ENCODE assay signal across 12 cellular contexts in genomic region chr7:91949221-91950009, GRCh38. TPM values are rescaled to one million over a fixed set of nuclear protein-coding genes. Genes with fewer than 3 reads are reported as not detected.
DNase-seq lines count a peak whose midpoint lies in the region; ATAC-seq and TF ChIP-seq lines count a peak whose summit lies in the region.
"Had no signal": no experiment of that assay in that cellular context is flagged by ENCODE, and none has a peak within 500 bp of the region (broad histone marks: within the 10 kb centered on the region; RNA-seq: fewer than 3 reads in every experiment).

No MANE protein-coding gene starts in this region.

- TF ChIP-seq EP300 in SK-N-SH (IDR thresholded peaks at IDR 0.05; ENCODE audit: borderline replicate concordance in 1 of 2, low read depth in 1 of 2, low read length in 1 of 2), result no peak

- no peaks in the 10 kb centered on the region for H3K9me2 ChIP-seq in SK-N-SH

- peaks cover 59% of the 10 kb centered on the region for H4K20me1 ChIP-seq in SK-N-SH (ENCODE audit: insufficient read depth)

- WGBS in SK-N-SH (ENCODE audit: low lambda C conversion rate), result 98% methylated on average over 1 of the region's 1 CpG
- WGBS in body of pancreas, 2 donors, result 96 to 100% methylated on average over 1 of the region's 1 CpG

- CTCF ChIA-PET in SK-N-SH (lab: Yijun Ruan, JAX), result interaction anchor here (0.6 to 2.0 kb wide), 3 partner anchors 9 to 184 kb away, joined by 3 to 8 read pairs (median 5); partner anchors contain the start of gene AKAP9

- TF ChIP-seq POLR2A in gastrocnemius medialis (IDR thresholded peaks at IDR 0.05) (no peak), body of pancreas (IDR thresholded peaks at IDR 0.05) (no peak)

- H3K9ac ChIP-seq in SK-N-SH, result no peak overlapping the region

- H3K36me3 ChIP-seq in SK-N-SH (replicated peaks in 1 of 2; ENCODE audit: control insufficient read depth in 1 of 2, insufficient read depth in 2 of 2, low read length in 1 of 2) (peaks cover 0 to 7% of the 10 kb centered on the region in 2 experiments), gastrocnemius medialis (no peaks in the 10 kb centered on the region), body of pancreas (replicated peaks in 1 of 2; ENCODE audit: insufficient read depth in 1 of 2, low read depth in 2 of 2) (no peaks in the 10 kb centered on the region), MG63 (no peaks in the 10 kb centered on the region)

- H3K4me1 ChIP-seq in SK-N-SH (ENCODE audit: control insufficient read depth in 1 of 2, insufficient read depth in 2 of 2, low read depth in 1 of 2, low read length in 1 of 2) (no peaks in the 10 kb centered on the region; a peak in 1 of 4 replicates), gastrocnemius medialis (peaks cover 29 to 34% of the 10 kb centered on the region in 2 donors), body of pancreas (peaks cover 43% of the 10 kb centered on the region)

- peaks cover 100% of the 10 kb centered on the region for H3K79me2 ChIP-seq in SK-N-SH (ENCODE audit: insufficient read depth)

- H3K4me3 ChIP-seq in SK-N-SH (ENCODE audit: low read depth in 2 of 2, low read length in 1 of 2) (no peak overlapping the region), gastrocnemius medialis (no peak overlapping the region), body of pancreas (no peak overlapping the region), MG63 (no peak overlapping the region)

- H3K9me3 ChIP-seq in SK-N-SH (no peaks in the 10 kb centered on the region), gastrocnemius medialis (no peaks in the 10 kb centered on the region), body of pancreas (no peaks in the 10 kb centered on the region), MG63 (no peaks in the 10 kb centered on the region)

- H3K27ac ChIP-seq in SK-N-SH (ENCODE audit: low read depth in 2 of 2, low read length in 1 of 2) (no peak overlapping the region), gastrocnemius medialis (peak overlapping the region; percentile 10 to 38 (median 30)), body of pancreas (no peak overlapping the region)
- H3K27ac ChIP-seq: VCaP had no signal

- intact Hi-C loops in gastrocnemius medialis (cut with DNase I; ENCODE audit: low total_unique reads) (loop anchor here (10.0 kb wide), 3 partner anchors 175 to 495 kb away; partner anchors contain the start of genes ANKIB1, GATAD1 and KRIT1), body of pancreas (cut with DNase I) (no loop called here)

- DNase-seq in SK-N-SH (no peak), OCI-M1 (lab: John Stamatoyannopoulos, UW) (peak; percentile 89), gastrocnemius medialis (no peak), body of pancreas (no peak), MG63 (no peak)
- no peak for DNase-seq in activated CD8-positive, alpha-beta memory T cell treated with anti-CD3 and anti-CD28 coated beads, Interleukin-2, amount 50 U/mL, for 48 hours
- DNase-seq: ACHN, NCI-H510A, substantia nigra had no signal

- H3F3A ChIP-seq in SK-N-SH (replicated peaks; ENCODE audit: insufficient read depth), result peaks cover 3% of the 10 kb centered on the region

- no peak for TF ChIP-seq CTCF in SK-N-SH (IDR thresholded peaks at IDR 0.05)
- no peak for TF ChIP-seq CTCF in gastrocnemius medialis (IDR thresholded peaks at IDR 0.05 in 4 of 5, conservative IDR thresholded peaks at IDR 0.05 in 1 of 5)
- TF ChIP-seq CTCF in body of pancreas (IDR thresholded peaks at IDR 0.05), result no peak

- POLR2A ChIA-PET in SK-N-SH (lab: Yijun Ruan, JAX), result no interaction called here

- no peaks in the 10 kb centered on the region for H3K27me3 ChIP-seq in SK-N-SH (ENCODE audit: insufficient read depth)
- H3K27me3 ChIP-seq in gastrocnemius medialis, result no peaks in the 10 kb centered on the region
- H3K27me3 ChIP-seq in body of pancreas, result no peaks in the 10 kb centered on the region
- H3K27me3 ChIP-seq in MG63, result no peaks in the 10 kb centered on the region

- H2AFZ ChIP-seq in SK-N-SH (ENCODE audit: low read depth), result no peak overlapping the region

- in situ Hi-C loops in gastrocnemius medialis (cut with MboI; ENCODE audit: low sequenced_read_pairs in 4 of 4), result no loop called here

- no peak for TF ChIP-seq RAD21 in SK-N-SH (IDR thresholded peaks at IDR 0.05; ENCODE audit: low read length)

- ATAC-seq in SK-N-SH treated with all-trans-retinoic acid at 6 μM for 48 hours, result no peak
- peak; percentile 63 for ATAC-seq in HG02938 (IDR thresholded peaks at IDR 0.05; ENCODE audit: unreplicated experiment)
- peak in 1 of 2 donors; percentile 75 for ATAC-seq in gastrocnemius medialis
- no peak for ATAC-seq in body of pancreas

- no peak overlapping the region for H3K4me2 ChIP-seq in SK-N-SH

TF ChIP-seq in SK-N-SH, 30 proteins besides CTCF, POLR2A, EP300 and RAD21:
- TF ChIP-seq TCF12 (IDR thresholded peaks at IDR 0.05) (peak; percentile 28; the same call in 1 of the 2 replicates), SIN3A (IDR thresholded peaks at IDR 0.05; ENCODE audit: borderline replicate concordance, low read depth, low read length) (no peak)

TF ChIP-seq in SK-N-SH treated with all-trans-retinoic acid at 6 μM for 48 hours, 23 proteins besides CTCF, POLR2A, EP300 and RAD21 (continues in another document):
- TF ChIP-seq TOX (CRISPR knock-in tag; IDR thresholded peaks at IDR 0.05; ENCODE audit: borderline replicate concordance) (no peak), ZFP3 (CRISPR knock-in tag; IDR thresholded peaks at IDR 0.05) (no peak), ZFP30 (CRISPR knock-in tag; IDR thresholded peaks at IDR 0.05) (no peak), RARB (CRISPR knock-in tag; IDR thresholded peaks at IDR 0.05) (no peak), ARNTL (CRISPR knock-in tag; IDR thresholded peaks at IDR 0.05; ENCODE audit: borderline replicate concordance, low read depth) (no peak), TSHZ2 (CRISPR knock-in tag; IDR thresholded peaks at IDR 0.05) (no peak), PPARA (CRISPR knock-in tag; IDR thresholded peaks at IDR 0.05; ENCODE audit: borderline replicate concordance) (no peak), ESRRG (CRISPR knock-in tag; IDR thresholded peaks at IDR 0.05) (no peak), ZNF565 (CRISPR knock-in tag; conservative IDR thresholded peaks at IDR 0.05; ENCODE audit: low read depth) (no peak), ISL1 (CRISPR knock-in tag; IDR thresholded peaks at IDR 0.05) (no peak), POU6F1 (CRISPR knock-in tag; IDR thresholded peaks at IDR 0.05; ENCODE audit: borderline replicate concordance, low read depth) (no peak), OSR1 (CRISPR knock-in tag; IDR thresholded peaks at IDR 0.05) (no peak), CSDC2 (CRISPR knock-in tag; IDR thresholded peaks at IDR 0.05) (no peak), SNAI2 (CRISPR knock-in tag; IDR thresholded peaks at IDR 0.05) (no peak), CREB5 (CRISPR knock-in tag; IDR thresholded peaks at IDR 0.05; ENCODE audit: low read depth) (no peak), TCF4 (CRISPR knock-in tag; IDR thresholded peaks at IDR 0.05; ENCODE audit: borderline replicate concordance) (no peak)

RNA-seq across cellular contexts. Expression of gene AKAP9, which starts 8.8 kb away (rescaled TPM):
- 13.1 and 16.7 TPM in 2 replicates for polyA plus RNA-seq in SK-N-SH (2012; rRNA removed)
- polyA plus RNA-seq in SK-N-SH (2012; cell fraction: cytosol; rRNA removed), result 12.5 and 14.0 TPM in 2 replicates
- polyA plus RNA-seq in SK-N-SH (2012; cell fraction: nucleus; rRNA removed), result 22.2 and 52.9 TPM in 2 replicates
- total RNA-seq in gastrocnemius medialis, result 10 to 100 TPM; 25.4 to 80.0 (median 40.6) TPM
- total RNA-seq in body of pancreas, result 10 to 100 TPM; 70.0 to 93.9 TPM
- total RNA-seq in MG63 (2014; rRNA removed; shearing (Covaris generic); ENCODE audit: low replicate concordance), result 11.1 and 12.9 TPM in 2 replicates

Comparison
In these comparisons a context has a peak if more than half of its experiments do, and no peak if none do; other contexts are left out.
1. H3K27ac ChIP-seq: peak in gastrocnemius medialis (4 of 4); none in SK-N-SH (0 of 2) and body of pancreas (0 of 4).